In genomic region chr2:233351423-233351822, GRCh38 we compare ENCODE assay signal across 12 cellular contexts. TPM values are rescaled to one million over a fixed set of nuclear protein-coding genes. Genes with fewer than 3 reads are reported as not detected.
DNase-seq lines count a peak whose midpoint lies in the region; ATAC-seq and FAIRE-seq lines count a peak whose summit lies in the region.
"Had no signal": no experiment of that assay in that cellular context is flagged by ENCODE, and none has a peak within 500 bp of the region (broad histone marks: within the 10 kb centered on the region; RNA-seq: fewer than 3 reads in every experiment).

No MANE protein-coding gene starts in this region.

- peaks cover 31% of the 10 kb centered on the region for H3K4me1 ChIP-seq in ACC112 (ENCODE audit: control insufficient read depth, insufficient read depth, low read length, unreplicated experiment)

- H3K4me3 ChIP-seq in ACC112 (ENCODE audit: low read depth, low read length), result no peak overlapping the region

- H3K27ac ChIP-seq in ACC112 (ENCODE audit: low read depth, low read length), result peak overlapping the region; percentile 67
- H3K27ac ChIP-seq: C4-2B had no signal

- ATAC-seq in HG03521 (IDR thresholded peaks at IDR 0.05; ENCODE audit: unreplicated experiment) (no peak), HG02973 (IDR thresholded peaks at IDR 0.05; ENCODE audit: unreplicated experiment) (no peak)

- H3K36me3 ChIP-seq in ACC112 (ENCODE audit: insufficient read depth, low read length), result no peaks in the 10 kb centered on the region

- DNase-seq in GDM1 (lab: John Stamatoyannopoulos, UW) (peak; percentile 7), RCC 7860 (ENCODE audit: low spot score) (peak; percentile 81), islet precursor cell (peak; percentile 58), SHP77 (lab: John Stamatoyannopoulos, UW) (no peak), SK-N-DZ (ENCODE audit: low spot score) (no peak)
- DNase-seq: activated effector memory CD4-positive, alpha-beta T cell treated with Interleukin-2 at 50 U/mL for 16 hours; KG1; NCI-H2107 had no signal

- FAIRE-seq in RCC 7860 (lab: Jason Lieb, UNC), result peak; percentile 83

- H3K79me2 ChIP-seq in ACC112 (ENCODE audit: control insufficient read depth, insufficient read depth, low read length, unreplicated experiment), result peaks cover 13% of the 10 kb centered on the region

- no peak overlapping the region for H2AFZ ChIP-seq in ACC112 (ENCODE audit: low read length, unreplicated experiment)

- no peaks in the 10 kb centered on the region for H3K27me3 ChIP-seq in ACC112 (ENCODE audit: insufficient read depth, low read length)

RNA-seq across cellular contexts. Expression of gene DGKD, which starts 2.9 kb away (rescaled TPM):
- polyA plus RNA-seq in SK-N-DZ (2014; cell fraction: cytosol; rRNA removed), result 15.9 and 21.3 TPM in 2 replicates
- polyA plus RNA-seq in SK-N-DZ (2014; cell fraction: nucleus; rRNA removed), result 45.7 and 52.6 TPM in 2 replicates

RNA-seq across cellular contexts. Expression of gene SAG, which starts 43.8 kb away (rescaled TPM):
- 0.19 TPM in 1 of 2 replicates, not detected in the other for polyA plus RNA-seq in SK-N-DZ (2014; cell fraction: cytosol; rRNA removed)
- 0.05 TPM in 1 of 2 replicates, not detected in the other for polyA plus RNA-seq in SK-N-DZ (2014; cell fraction: nucleus; rRNA removed)

Comparison
In these comparisons a context has a peak if more than half of its experiments do, and no peak if none do; other contexts are left out.
1. DNase-seq: peak in GDM1 (single experiment), RCC 7860 (single experiment) and islet precursor cell (single experiment); none in SHP77 (0 of 2) and SK-N-DZ (single experiment).